ENCODE assay signal across 9 cellular contexts in the genomic region with DNA sequence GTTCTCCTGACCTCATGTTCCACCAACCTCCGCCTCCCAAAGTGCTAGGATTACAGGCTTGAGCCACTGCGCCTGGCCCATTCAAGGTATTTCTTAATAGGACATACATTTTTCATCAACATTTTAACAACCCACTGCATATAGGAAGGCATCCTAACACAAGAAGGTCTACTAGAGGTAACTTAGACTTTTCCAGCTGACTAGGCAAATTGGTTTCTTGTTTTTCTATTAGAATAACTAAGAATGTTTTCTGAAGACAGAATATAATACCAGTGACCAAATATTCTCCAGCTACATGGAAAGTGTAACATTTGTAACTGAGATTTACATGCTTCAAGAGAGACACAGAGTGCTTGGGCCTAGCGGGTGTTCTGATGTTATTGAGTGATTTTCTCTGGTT. TPM values are rescaled to one million over a fixed set of nuclear protein-coding genes. Genes with fewer than 3 reads are reported as not detected.
"Had no signal": no experiment of that assay in that cellular context is flagged by ENCODE, and none has a peak within 500 bp of the region (broad histone marks: within the 10 kb centered on the region; RNA-seq: fewer than 3 reads in every experiment).

No MANE protein-coding gene starts in this region.

- H3K4me3 ChIP-seq: GM12878 had no signal

- ATAC-seq: GM12878 had no signal

- FAIRE-seq: G401.6, GM12878, GM12891, GM12892, GM18507, GM19239 had no signal

- DNase-seq: GDM1, GF-D8 had no signal

RNA-seq across cellular contexts. Expression of gene PRB4, which starts 14.2 kb away (rescaled TPM):
- total RNA-seq: G401, GM12878 had no signal
- polyA plus RNA-seq: GM12878 had no signal

RNA-seq across cellular contexts. Expression of gene PRB3, which starts 54.9 kb away (rescaled TPM):
- total RNA-seq: G401, GM12878 had no signal
- polyA plus RNA-seq: GM12878 had no signal
